In the genomic region with DNA sequence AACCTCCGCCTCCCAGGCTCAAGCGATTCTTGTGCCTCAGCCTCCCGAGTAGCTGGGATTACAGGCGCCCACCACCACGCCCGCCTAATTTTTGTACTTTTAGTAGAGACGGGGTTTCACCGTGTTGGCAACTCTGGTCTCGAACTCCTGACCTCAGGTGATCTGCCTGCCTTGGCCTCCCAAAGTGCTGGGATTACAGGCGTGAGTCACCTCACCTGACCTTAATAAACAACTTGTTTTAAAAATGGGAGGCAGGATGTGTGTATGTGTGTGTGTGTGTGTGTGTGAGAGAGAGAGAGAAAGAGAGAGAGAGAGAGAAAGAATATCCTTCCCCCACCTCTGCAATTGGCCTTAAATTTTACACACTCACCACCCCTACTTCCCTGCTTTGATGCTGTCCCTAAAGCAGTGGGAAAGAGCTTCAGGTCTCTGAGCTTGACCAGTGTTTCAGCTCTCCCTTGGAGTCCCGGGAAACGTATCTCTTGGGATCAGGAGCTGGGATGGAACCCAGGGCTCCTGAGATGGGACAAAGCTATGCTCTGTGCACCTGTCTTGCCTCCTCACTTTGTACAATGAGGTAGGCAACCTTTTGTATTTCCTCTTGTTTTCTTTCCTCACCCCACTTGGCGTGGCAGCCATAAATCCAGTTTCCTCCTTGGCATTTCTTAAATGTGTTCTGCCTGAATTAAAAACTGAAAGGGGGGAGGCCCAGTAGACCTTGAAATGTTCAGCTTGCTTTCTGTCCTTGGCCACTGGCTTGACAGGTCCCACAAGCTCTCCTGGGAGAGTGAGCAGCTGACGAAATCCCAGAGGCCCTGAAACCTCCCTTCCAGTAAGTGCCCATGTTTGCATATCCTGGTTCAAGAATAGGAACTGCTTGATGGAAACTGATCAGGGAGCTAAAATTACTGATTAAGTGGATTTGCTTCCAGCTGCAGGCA, we compare ENCODE assay signal across 8 cellular contexts. TPM values are rescaled to one million over a fixed set of nuclear protein-coding genes. Genes with fewer than 3 reads are reported as not detected.
A peak's percentile ranks its signal among the peaks of the same experiment; 100 is the strongest.
DNase-seq lines count a peak whose midpoint lies in the region; ATAC-seq and TF ChIP-seq lines count a peak whose summit lies in the region.

No MANE protein-coding gene starts in this region.

- DNase-seq in NCI-H748 (lab: John Stamatoyannopoulos, UW; ENCODE audit: unreplicated experiment) (peak; percentile 7), NCI-H748 treated with DMSO at 0.1 percent for 48 hours (lab: John Stamatoyannopoulos, UW) (no peak), Peyer's patch (peak in 1 of 3 donors; percentile 59), hepatocyte (ENCODE audit: low spot score) (peak; percentile 70), NCI-H187 treated with DMSO at 0.1 percent for 48 hours (lab: John Stamatoyannopoulos, UW) (no peak), T1000 (lab: John Stamatoyannopoulos, UW) (no peak)
- no peak for DNase-seq in stimulated activated naive B cell treated with anti-CD40 and anti-IgM and Interleukin-4, amounts not matched to agents 10 μg/mL and 1 μg/mL and 100 μg/mL, for 72 hours
- DNase-seq in stimulated activated CD8-positive, alpha-beta memory T cell treated with anti-CD3 and anti-CD28 coated beads, Interleukin-4, amount 100 ng/mL, for 48 hours, result no peak

- no peak for TF ChIP-seq POLR2A in Peyer's patch (IDR thresholded peaks at IDR 0.05)

- no peaks in the 10 kb centered on the region for H3K27me3 Mint-ChIP-seq in stimulated activated naive B cell treated with anti-CD40 and anti-IgM and Interleukin-4, amounts not matched to agents 10 μg/mL and 1 μg/mL and 100 μg/mL, for 72 hours

- no peaks in the 10 kb centered on the region for H3K9me3 ChIP-seq in Peyer's patch
- no peaks in the 10 kb centered on the region for H3K9me3 ChIP-seq in hepatocyte (ENCODE audit: low read depth)

- H3K79me2 ChIP-seq in hepatocyte, result no peaks in the 10 kb centered on the region

- H2AFZ ChIP-seq in hepatocyte, result no peak overlapping the region

- peak overlapping the region; percentile 89 for H3K27ac Mint-ChIP-seq in stimulated activated naive B cell treated with anti-CD40 and anti-IgM and Interleukin-4, amounts not matched to agents 10 μg/mL and 1 μg/mL and 100 μg/mL, for 72 hours

- peak overlapping the region in 1 of 2 donors; percentile 50 for H3K4me3 Mint-ChIP-seq in stimulated activated naive B cell treated with anti-CD40 and anti-IgM and Interleukin-4, amounts not matched to agents 10 μg/mL and 1 μg/mL and 100 μg/mL, for 72 hours

- peaks cover 22 to 41% of the 10 kb centered on the region in 2 donors for H3K36me3 Mint-ChIP-seq in stimulated activated naive B cell treated with anti-CD40 and anti-IgM and Interleukin-4, amounts not matched to agents 10 μg/mL and 1 μg/mL and 100 μg/mL, for 72 hours

- H3K27me3 ChIP-seq in Peyer's patch (no peaks in the 10 kb centered on the region), hepatocyte (no peaks in the 10 kb centered on the region)

- H3K4me1 Mint-ChIP-seq in stimulated activated naive B cell treated with anti-CD40 and anti-IgM and Interleukin-4, amounts not matched to agents 10 μg/mL and 1 μg/mL and 100 μg/mL, for 72 hours, result peaks cover 27 to 54% of the 10 kb centered on the region in 2 donors

- H3K36me3 ChIP-seq in Peyer's patch, result no peaks in the 10 kb centered on the region
- no peaks in the 10 kb centered on the region for H3K36me3 ChIP-seq in hepatocyte (replicated peaks; ENCODE audit: insufficient read depth, low read depth)

- peak overlapping the region; percentile 48 for H3K4me2 ChIP-seq in hepatocyte

- TF ChIP-seq CTCF in Peyer's patch (IDR thresholded peaks at IDR 0.05) (no peak), hepatocyte (IDR thresholded peaks at IDR 0.05; ENCODE audit: poor library complexity) (no peak)

- no peaks in the 10 kb centered on the region for H3K9me2 ChIP-seq in hepatocyte (replicated peaks; ENCODE audit: insufficient read depth)

- WGBS in hepatocyte (ENCODE audit: low lambda C conversion rate, missing lambda C conversion rate), result 81% methylated on average over 14 of the region's 14 CpGs

- no peak for ATAC-seq in stimulated activated naive B cell treated with anti-CD40 and anti-IgM and Interleukin-4, amounts not matched to agents 10 μg/mL and 1 μg/mL and 100 μg/mL, for 72 hours (replicated peaks)

- H3K27ac ChIP-seq in Peyer's patch (peak overlapping the region; percentile 13 to 61 (median 39)), hepatocyte (peak overlapping the region; percentile 91)

- H3K4me1 ChIP-seq in Peyer's patch (peaks cover 0 to 29% (median 2%) of the 10 kb centered on the region in 4 donors), hepatocyte (ENCODE audit: insufficient read depth) (peaks cover 46% of the 10 kb centered on the region)

- no peaks in the 10 kb centered on the region for H3K9me3 Mint-ChIP-seq in stimulated activated naive B cell treated with anti-CD40 and anti-IgM and Interleukin-4, amounts not matched to agents 10 μg/mL and 1 μg/mL and 100 μg/mL, for 72 hours

- no peaks in the 10 kb centered on the region for H4K20me1 ChIP-seq in hepatocyte (ENCODE audit: insufficient read depth, poor library complexity, severe bottlenecking)

- H3K4me3 ChIP-seq in Peyer's patch (no peak overlapping the region), hepatocyte (no peak overlapping the region)

RNA-seq across cellular contexts. Expression of a gene that starts 17.8 kb away (rescaled TPM):
- total RNA-seq in Peyer's patch (100 to 1,000 TPM; 139 to 287 (median 213) TPM), hepatocyte (376 and 397 TPM in 2 replicates)
- 330 and 351 TPM in 2 replicates for polyA plus RNA-seq in hepatocyte

RNA-seq across cellular contexts. Expression of a gene that starts 45.7 kb away (rescaled TPM):
- total RNA-seq in Peyer's patch, result 10 to 100 TPM in 3 of 4 donors, 1 to 10 TPM in 1; 6.3 to 23.9 (median 14.2) TPM
- 40.5 and 41.7 TPM in 2 replicates for total RNA-seq in hepatocyte
- 16.5 and 17.1 TPM in 2 replicates for polyA plus RNA-seq in hepatocyte

Comparison
In these comparisons a context has a peak if more than half of its experiments do, and no peak if none do; other contexts are left out.
1. DNase-seq: peak in NCI-H748 (single experiment) and hepatocyte (single experiment); none in NCI-H748 treated with DMSO at 0.1 percent for 48 hours (single experiment), stimulated activated naive B cell treated with anti-CD40 and anti-IgM and Interleukin-4, amounts not matched to agents 10 μg/mL and 1 μg/mL and 100 μg/mL, for 72 hours (single experiment), NCI-H187 treated with DMSO at 0.1 percent for 48 hours (single experiment), T1000 (single experiment) and stimulated activated CD8-positive, alpha-beta memory T cell treated with anti-CD3 and anti-CD28 coated beads, Interleukin-4, amount 100 ng/mL, for 48 hours (single experiment).